Comparison of ENCODE assay signal across 9 cellular contexts in the genomic region with DNA sequence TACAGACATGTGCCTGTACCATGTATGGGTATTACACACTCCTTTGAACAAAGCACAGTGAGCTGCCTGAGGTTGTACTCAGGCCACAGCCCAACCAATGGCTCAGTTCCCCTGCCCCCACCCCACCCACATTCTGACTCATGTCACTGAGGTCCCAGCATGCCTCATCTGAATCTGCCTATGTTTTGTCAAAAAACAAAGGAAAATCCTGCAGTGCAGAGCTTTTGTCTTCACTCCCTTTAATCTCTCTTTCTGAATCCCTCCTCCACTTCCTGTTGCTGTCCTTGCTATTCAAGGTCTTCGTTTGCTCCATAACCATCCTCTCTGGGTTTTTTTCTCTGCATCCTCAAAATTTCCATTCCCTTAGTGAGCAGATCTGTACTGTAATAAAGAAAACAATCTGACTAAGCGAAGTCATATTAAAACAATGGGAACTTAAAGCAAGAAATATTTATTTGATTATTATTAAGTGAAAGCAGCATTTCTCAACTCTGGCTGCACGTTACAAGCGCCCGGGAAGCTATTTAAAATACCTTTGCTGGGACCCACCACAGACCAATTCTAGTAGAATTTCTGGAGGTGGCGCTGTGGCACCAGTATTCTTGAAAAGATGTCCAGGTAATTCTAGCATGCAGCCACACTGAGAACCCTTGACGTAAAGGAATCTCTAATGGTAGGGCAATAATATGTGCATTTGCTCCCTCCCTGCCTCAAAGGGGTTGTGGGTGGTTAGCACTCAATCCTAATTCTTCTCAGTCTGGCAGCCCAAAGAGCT. TPM values are rescaled to one million over a fixed set of nuclear protein-coding genes. Genes with fewer than 3 reads are reported as not detected.
DNase-seq lines count a peak whose midpoint lies in the region; ATAC-seq and TF ChIP-seq lines count a peak whose summit lies in the region.
"Had no signal": no experiment of that assay in that cellular context is flagged by ENCODE, and none has a peak within 500 bp of the region (broad histone marks: within the 10 kb centered on the region; RNA-seq: fewer than 3 reads in every experiment).

No MANE protein-coding gene starts in this region.

- no peaks in the 10 kb centered on the region for H3K9me2 ChIP-seq in OCI-LY1 (ENCODE audit: low read depth, low read length)

- H3K9ac ChIP-seq in OCI-LY1 (ENCODE audit: low read length): no peak overlapping the region

- H3K4me3 Mint-ChIP-seq in activated CD8-positive, alpha-beta T cell treated with anti-CD3 and anti-CD28 coated beads for 36 hours: no peak overlapping the region
- no peak overlapping the region for H3K4me3 Mint-ChIP-seq in activated CD8-positive, alpha-beta T cell treated with anti-CD3 and anti-CD28 coated beads, Interleukin-2, amount 10 ng/mL, durations not matched to agents 7 days and 5 days

- intact Hi-C loops in activated CD8-positive, alpha-beta T cell treated with anti-CD3 and anti-CD28 coated beads for 36 hours (cut with micrococcal nuclease): no loop called here

- H3K27ac ChIP-seq in OCI-LY1 (ENCODE audit: low read depth, low read length, poor library complexity, severe bottlenecking): no peak overlapping the region

- peaks cover 6% of the 10 kb centered on the region for H3K4me1 Mint-ChIP-seq in activated CD8-positive, alpha-beta T cell treated with anti-CD3 and anti-CD28 coated beads for 36 hours (ENCODE audit: low read depth)
- no peaks in the 10 kb centered on the region for H3K4me1 Mint-ChIP-seq in activated CD8-positive, alpha-beta T cell treated with anti-CD3 and anti-CD28 coated beads, Interleukin-2, amount 10 ng/mL, durations not matched to agents 7 days and 5 days (ENCODE audit: low read depth)

- no peaks in the 10 kb centered on the region for H3K9me3 Mint-ChIP-seq in activated CD8-positive, alpha-beta T cell treated with anti-CD3 and anti-CD28 coated beads for 36 hours
- H3K9me3 Mint-ChIP-seq in activated CD8-positive, alpha-beta T cell treated with anti-CD3 and anti-CD28 coated beads, Interleukin-2, amount 10 ng/mL, durations not matched to agents 7 days and 5 days (ENCODE audit: insufficient read depth): no peaks in the 10 kb centered on the region

- H3K36me3 ChIP-seq in OCI-LY1 (ENCODE audit: insufficient read depth, low read length): no peaks in the 10 kb centered on the region

- H3K79me2 ChIP-seq in OCI-LY1 (ENCODE audit: insufficient read depth, low read length): no peaks in the 10 kb centered on the region

- H3K36me3 Mint-ChIP-seq in activated CD8-positive, alpha-beta T cell treated with anti-CD3 and anti-CD28 coated beads for 36 hours (ENCODE audit: low read depth): no peaks in the 10 kb centered on the region
- no peaks in the 10 kb centered on the region for H3K36me3 Mint-ChIP-seq in activated CD8-positive, alpha-beta T cell treated with anti-CD3 and anti-CD28 coated beads, Interleukin-2, amount 10 ng/mL, durations not matched to agents 7 days and 5 days (ENCODE audit: low read depth)

- no peak overlapping the region for H2AFZ ChIP-seq in OCI-LY1 (ENCODE audit: low read length)

- no peaks in the 10 kb centered on the region for H3F3A ChIP-seq in OCI-LY1 (ENCODE audit: insufficient read depth, low read length)

- CTCF ChIA-PET in activated CD8-positive, alpha-beta T cell treated with anti-CD3 and anti-CD28 coated beads for 36 hours (lab: Charles Lee): interaction anchor here (0.7 to 1.8 kb wide), 4 partner anchors 9 to 418 kb away, joined by 3 to 8 read pairs (median 6); a partner anchor contains a TSS
- CTCF ChIA-PET in activated CD8-positive, alpha-beta T cell treated with anti-CD3 and anti-CD28 coated beads, Interleukin-2, amount 10 ng/mL, durations not matched to agents 7 days and 5 days (lab: Charles Lee): interaction anchor here (0.7 to 2.9 kb wide), 2 partner anchors 12 to 418 kb away, joined by 3 to 19 read pairs; no protein-coding TSS in a partner anchor

- ATAC-seq in activated CD8-positive, alpha-beta T cell treated with anti-CD3 and anti-CD28 coated beads for 36 hours: peak; percentile 87
- ATAC-seq in activated CD8-positive, alpha-beta T cell treated with anti-CD3 and anti-CD28 coated beads, Interleukin-2, amount 10 ng/mL, durations not matched to agents 7 days and 5 days: no peak
- ATAC-seq in activated CD4-positive, CD25-positive, alpha-beta regulatory T cell treated with anti-CD3 and anti-CD28 coated beads, Interleukin-2, amount 50 U/mL, for 24 hours: no peak
- no peak for ATAC-seq in HG03571 (IDR thresholded peaks at IDR 0.05; ENCODE audit: unreplicated experiment)

- H3K27me3 ChIP-seq in OCI-LY1 (ENCODE audit: insufficient read depth, low read length): no peaks in the 10 kb centered on the region

- no peak overlapping the region for H3K27ac Mint-ChIP-seq in activated CD8-positive, alpha-beta T cell treated with anti-CD3 and anti-CD28 coated beads for 36 hours
- H3K27ac Mint-ChIP-seq in activated CD8-positive, alpha-beta T cell treated with anti-CD3 and anti-CD28 coated beads, Interleukin-2, amount 10 ng/mL, durations not matched to agents 7 days and 5 days: no peak overlapping the region

- TF ChIP-seq CTCF in activated CD8-positive, alpha-beta T cell treated with anti-CD3 and anti-CD28 coated beads for 36 hours (IDR thresholded peaks at IDR 0.05): no peak
- peak; percentile 39; the same call in 1 of the 2 replicates for TF ChIP-seq CTCF in OCI-LY1 (IDR thresholded peaks at IDR 0.05; ENCODE audit: low read length)

- H3K9me3 ChIP-seq in OCI-LY1 (ENCODE audit: low read length): no peaks in the 10 kb centered on the region

- POLR2A ChIA-PET in activated CD8-positive, alpha-beta T cell treated with anti-CD3 and anti-CD28 coated beads for 36 hours (lab: Charles Lee): no interaction called here
- POLR2A ChIA-PET in activated CD8-positive, alpha-beta T cell treated with anti-CD3 and anti-CD28 coated beads, Interleukin-2, amount 10 ng/mL, durations not matched to agents 7 days and 5 days (lab: Charles Lee): no interaction called here

- DNase-seq in activated CD8-positive, alpha-beta T cell treated with anti-CD3 and anti-CD28 coated beads for 36 hours: peak; percentile 63
- DNase-seq in activated CD8-positive, alpha-beta T cell treated with anti-CD3 and anti-CD28 coated beads, Interleukin-2, amount 10 ng/mL, durations not matched to agents 7 days and 5 days: no peak
- peak; percentile 29 to 74 for DNase-seq in dermis microvascular lymphatic vessel endothelial cell (ENCODE audit: low read depth in 2 of 2)
- DNase-seq in stimulated activated CD4-positive, alpha-beta T cell treated with anti-CD3 and anti-CD28 coated beads, Interleukin-12 subunit alpha, Interleukin-12 subunit beta, amount 100 ng/mL, for 4 hours: peak; percentile 7
- DNase-seq in central memory CD4-positive, alpha-beta T cell: no peak

- no peaks in the 10 kb centered on the region for H4K20me1 ChIP-seq in OCI-LY1 (ENCODE audit: insufficient read depth, low read length)

- no peak overlapping the region for H3K4me2 ChIP-seq in OCI-LY1 (ENCODE audit: low read length)

- H3K27me3 Mint-ChIP-seq in activated CD8-positive, alpha-beta T cell treated with anti-CD3 and anti-CD28 coated beads for 36 hours: peaks cover 5% of the 10 kb centered on the region
- no peaks in the 10 kb centered on the region for H3K27me3 Mint-ChIP-seq in activated CD8-positive, alpha-beta T cell treated with anti-CD3 and anti-CD28 coated beads, Interleukin-2, amount 10 ng/mL, durations not matched to agents 7 days and 5 days (ENCODE audit: low read depth)

- no peak overlapping the region for H3K4me3 ChIP-seq in OCI-LY1 (ENCODE audit: low read depth, low read length, poor library complexity, severe bottlenecking)

- no peaks in the 10 kb centered on the region for H3K4me1 ChIP-seq in OCI-LY1 (ENCODE audit: insufficient read depth, low read length, severe bottlenecking)

RNA-seq across cellular contexts. Expression of a gene that starts 8.8 kb away (rescaled TPM):
- not detected for total RNA-seq in activated CD8-positive, alpha-beta T cell treated with anti-CD3 and anti-CD28 coated beads for 36 hours
- total RNA-seq in activated CD8-positive, alpha-beta T cell treated with anti-CD3 and anti-CD28 coated beads, Interleukin-2, amount 10 ng/mL, durations not matched to agents 7 days and 5 days: not detected
- total RNA-seq in dermis microvascular lymphatic vessel endothelial cell: not detected in 2 replicates
- total RNA-seq: skeletal muscle tissue had no signal

Comparison
In these comparisons a context has a peak if more than half of its experiments do, and no peak if none do; other contexts are left out.
1. DNase-seq: peak in activated CD8-positive, alpha-beta T cell treated with anti-CD3 and anti-CD28 coated beads for 36 hours (single experiment), dermis microvascular lymphatic vessel endothelial cell (2 of 2) and stimulated activated CD4-positive, alpha-beta T cell treated with anti-CD3 and anti-CD28 coated beads, Interleukin-12 subunit alpha, Interleukin-12 subunit beta, amount 100 ng/mL, for 4 hours (single experiment); none in activated CD8-positive, alpha-beta T cell treated with anti-CD3 and anti-CD28 coated beads, Interleukin-2, amount 10 ng/mL, durations not matched to agents 7 days and 5 days (single experiment) and central memory CD4-positive, alpha-beta T cell (single experiment).